8 cellular contexts compared by ENCODE assay signal in genomic region chr14:52790011-52790755, GRCh38. TPM values are rescaled to one million over a fixed set of nuclear protein-coding genes. Genes with fewer than 3 reads are reported as not detected.
DNase-seq lines count a peak whose midpoint lies in the region; ATAC-seq and TF ChIP-seq lines count a peak whose summit lies in the region.

No MANE protein-coding gene starts in this region.

- H3K4me1 ChIP-seq in duodenal mucosa (ENCODE audit: control insufficient read depth in 1 of 2, insufficient read depth in 2 of 2, low read length in 2 of 2) = peaks cover 9 to 17% of the 10 kb centered on the region in 2 donors

- peak overlapping the region; percentile 76 for H2AFZ ChIP-seq in neural cell (ENCODE audit: low read depth, low read length)

- H3K27me3 ChIP-seq in MG63 = no peaks in the 10 kb centered on the region
- no peaks in the 10 kb centered on the region for H3K27me3 ChIP-seq in duodenal mucosa (ENCODE audit: control insufficient read depth in 1 of 2, insufficient read depth in 2 of 2, low read length in 2 of 2)
- no peaks in the 10 kb centered on the region for H3K27me3 ChIP-seq in neural cell (ENCODE audit: insufficient read depth, low read depth, low read length)

- H3K9ac ChIP-seq in duodenal mucosa (ENCODE audit: low read depth in 1 of 2, low read length in 2 of 2) (peak overlapping the region; percentile 66 to 87), neural cell (ENCODE audit: low read length) (peak overlapping the region; percentile 71)

- ATAC-seq in GM21360 (IDR thresholded peaks at IDR 0.05; ENCODE audit: unreplicated experiment) = no peak
- no peak for ATAC-seq in HG02571 (IDR thresholded peaks at IDR 0.05; ENCODE audit: unreplicated experiment)

- no peak for TF ChIP-seq CTCF in neural cell (IDR thresholded peaks at IDR 0.05; ENCODE audit: poor library complexity, severe bottlenecking)

- peak overlapping the region; percentile 69 for H3K4me2 ChIP-seq in neural cell (ENCODE audit: low read length)

- peaks cover 11% of the 10 kb centered on the region for H3K79me2 ChIP-seq in neural cell (replicated peaks; ENCODE audit: insufficient read depth, low read length)

- no peaks in the 10 kb centered on the region for H4K20me1 ChIP-seq in neural cell (ENCODE audit: insufficient read depth)

- H3K27ac ChIP-seq in duodenal mucosa (ENCODE audit: low read depth, low read length) = no peak overlapping the region
- H3K27ac ChIP-seq in neural cell (ENCODE audit: low read length) = no peak overlapping the region

- peak; percentile 13 for DNase-seq in Daoy (ENCODE audit: low read depth)
- DNase-seq in MG63 = no peak
- no peak for DNase-seq in NCI-H2196 (lab: John Stamatoyannopoulos, UW; ENCODE audit: unreplicated experiment)
- DNase-seq in activated effector memory CD4-positive, alpha-beta T cell treated with anti-CD3 and anti-CD28 coated beads, Interleukin-2, amount 50 U/mL, for 16 hours = no peak

- no peak for TF ChIP-seq RAD21 in neural cell (conservative IDR thresholded peaks at IDR 0.05)

- H3K9me2 ChIP-seq in neural cell (ENCODE audit: insufficient read depth, low read length) = no peaks in the 10 kb centered on the region

- no peak for TF ChIP-seq EP300 in neural cell (conservative IDR thresholded peaks at IDR 0.05; ENCODE audit: poor library complexity, severe bottlenecking)

- peaks cover 16% of the 10 kb centered on the region for H3K36me3 ChIP-seq in MG63
- H3K36me3 ChIP-seq in duodenal mucosa (ENCODE audit: control insufficient read depth in 1 of 2, insufficient read depth in 2 of 2, low read length in 2 of 2) = no peaks in the 10 kb centered on the region
- H3K36me3 ChIP-seq in neural cell (ENCODE audit: insufficient read depth, low read length) = no peaks in the 10 kb centered on the region

- H3K4me3 ChIP-seq in MG63 (peak overlapping the region; percentile 80), duodenal mucosa (ENCODE audit: low read depth in 1 of 2, low read length in 2 of 2) (peak overlapping the region; percentile 96), neural cell (ENCODE audit: low read length) (peak overlapping the region; percentile 94)

- H3F3A ChIP-seq in neural cell (ENCODE audit: insufficient read depth, low read length, poor library complexity, severe bottlenecking) = no peaks in the 10 kb centered on the region

- no peaks in the 10 kb centered on the region for H3K9me3 ChIP-seq in MG63
- no peaks in the 10 kb centered on the region for H3K9me3 ChIP-seq in duodenal mucosa (ENCODE audit: control insufficient read depth in 1 of 2, low read length in 2 of 2)
- no peaks in the 10 kb centered on the region for H3K9me3 ChIP-seq in neural cell (ENCODE audit: low read length)

TF ChIP-seq in neural cell, 6 proteins besides CTCF, POLR2A, EP300 and RAD21:
- TF ChIP-seq SMC3 (conservative IDR thresholded peaks at IDR 0.05; ENCODE audit: poor library complexity) (no peak), EZH2 (IDR thresholded peaks at IDR 0.05; ENCODE audit: borderline replicate concordance, insufficient read depth, low read length, poor library complexity, severe bottlenecking) (no peak), POLR2AphosphoS5 (IDR thresholded peaks at IDR 0.05) (no peak), TAF1 (IDR thresholded peaks at IDR 0.05; ENCODE audit: low read depth) (no peak), REST (IDR thresholded peaks at IDR 0.05; ENCODE audit: borderline replicate concordance) (no peak), MXI1 (conservative IDR thresholded peaks at IDR 0.05; ENCODE audit: poor library complexity, severe bottlenecking) (no peak)

RNA-seq across cellular contexts. Expression of gene GNPNAT1, which starts 1.2 kb away (rescaled TPM):
- 59.4 and 70.0 TPM in 2 replicates for total RNA-seq in Daoy (2014; rRNA removed; shearing (Covaris generic))
- 37.6 and 84.2 TPM in 2 replicates for total RNA-seq in MG63 (2014; rRNA removed; shearing (Covaris generic); ENCODE audit: low replicate concordance)
- 9.1 and 10.1 TPM in 2 replicates for polyA plus RNA-seq in neural cell
- polyA minus RNA-seq in neural cell = 14.9 and 15.2 TPM in 2 replicates
